10 cellular contexts compared by ENCODE assay signal in genomic region chr5:96733771-96734498, GRCh38.
DNase-seq lines count a peak whose midpoint lies in the region; ATAC-seq and TF ChIP-seq lines count a peak whose summit lies in the region.
"Had no signal": no experiment of that assay in that cellular context is flagged by ENCODE, and none has a peak within 500 bp of the region (broad histone marks: within the 10 kb centered on the region; RNA-seq: fewer than 3 reads in every experiment).

No MANE protein-coding gene starts in this region.

- H3K9me3 Mint-ChIP-seq in activated CD4-positive, alpha-beta T cell treated with anti-CD3 and anti-CD28 coated beads, Interleukin-2, amount 10 ng/mL, durations not matched to agents 24 days and 14 days, result no peaks in the 10 kb centered on the region
- H3K9me3 Mint-ChIP-seq in stimulated activated memory B cell treated with anti-CD40 and anti-IgM and Interleukin-4, amounts not matched to agents 10 μg/mL and 1 μg/mL and 100 μg/mL, for 72 hours, result no peaks in the 10 kb centered on the region

- no peaks in the 10 kb centered on the region for H3K9me2 ChIP-seq in hepatocyte (replicated peaks; ENCODE audit: insufficient read depth)

- H3K4me3 ChIP-seq in RWPE2 (ENCODE audit: severe bottlenecking) (no peak overlapping the region), hepatocyte (no peak overlapping the region)
- H3K4me3 ChIP-seq: SK-N-MC had no signal

- H3K79me2 ChIP-seq in hepatocyte, result peaks cover 20% of the 10 kb centered on the region

- intact Hi-C loops in activated CD4-positive, alpha-beta T cell treated with anti-CD3 and anti-CD28 coated beads, Interleukin-2, amount 10 ng/mL, durations not matched to agents 24 days and 14 days (cut with micrococcal nuclease), result no loop called here

- no peaks in the 10 kb centered on the region for H3K27me3 Mint-ChIP-seq in activated CD4-positive, alpha-beta T cell treated with anti-CD3 and anti-CD28 coated beads, Interleukin-2, amount 10 ng/mL, durations not matched to agents 24 days and 14 days
- H3K27me3 Mint-ChIP-seq in stimulated activated memory B cell treated with anti-CD40 and anti-IgM and Interleukin-4, amounts not matched to agents 10 μg/mL and 1 μg/mL and 100 μg/mL, for 72 hours, result no peaks in the 10 kb centered on the region

- H3K36me3 ChIP-seq in RWPE2 (ENCODE audit: low read depth), result peaks cover 78% of the 10 kb centered on the region
- H3K36me3 ChIP-seq in hepatocyte (replicated peaks; ENCODE audit: insufficient read depth, low read depth), result no peaks in the 10 kb centered on the region

- ATAC-seq in RWPE2 (ENCODE audit: low read depth), result peak; percentile 99
- no peak for ATAC-seq in stimulated activated memory B cell treated with anti-CD40 and anti-IgM and Interleukin-4, amounts not matched to agents 10 μg/mL and 1 μg/mL and 100 μg/mL, for 72 hours
- ATAC-seq: sciatic nerve had no signal

- H4K20me1 ChIP-seq in hepatocyte (ENCODE audit: insufficient read depth, poor library complexity, severe bottlenecking), result no peaks in the 10 kb centered on the region

- peak; percentile 44 for DNase-seq in activated CD4-positive, alpha-beta T cell treated with anti-CD3 and anti-CD28 coated beads, Interleukin-2, amount 10 ng/mL, durations not matched to agents 24 days and 14 days
- no peak for DNase-seq in activated CD4-positive, alpha-beta T cell treated with anti-CD3 and anti-CD28 coated beads for 1 hour
- peak; percentile 89 for DNase-seq in RWPE2 (ENCODE audit: low spot score)
- DNase-seq in hepatocyte (ENCODE audit: low spot score), result peak; percentile 74
- no peak for DNase-seq in stimulated activated CD4-positive, alpha-beta T cell treated with anti-CD3 and anti-CD28 coated beads, Interleukin-2, amount 100 ng/mL, for 24 hours
- DNase-seq in NCI-H187 (lab: John Stamatoyannopoulos, UW), result no peak
- no peak for DNase-seq in AG08396 (ENCODE audit: low spot score)

- H3K27ac ChIP-seq in RWPE2 (ENCODE audit: poor library complexity, severe bottlenecking), result peak overlapping the region; percentile 74
- peak overlapping the region; percentile 49 for H3K27ac ChIP-seq in hepatocyte
- H3K27ac ChIP-seq: SK-N-MC had no signal

- no peak for TF ChIP-seq CTCF in RWPE2 (IDR thresholded peaks at IDR 0.05; ENCODE audit: poor library complexity, severe bottlenecking)
- TF ChIP-seq CTCF in hepatocyte (IDR thresholded peaks at IDR 0.05; ENCODE audit: poor library complexity), result no peak

- no peak overlapping the region for H2AFZ ChIP-seq in hepatocyte

- H3K36me3 Mint-ChIP-seq in activated CD4-positive, alpha-beta T cell treated with anti-CD3 and anti-CD28 coated beads, Interleukin-2, amount 10 ng/mL, durations not matched to agents 24 days and 14 days (ENCODE audit: low read depth), result peaks cover 40% of the 10 kb centered on the region
- H3K36me3 Mint-ChIP-seq in stimulated activated memory B cell treated with anti-CD40 and anti-IgM and Interleukin-4, amounts not matched to agents 10 μg/mL and 1 μg/mL and 100 μg/mL, for 72 hours, result peaks cover 61% of the 10 kb centered on the region

- H3K4me1 Mint-ChIP-seq in activated CD4-positive, alpha-beta T cell treated with anti-CD3 and anti-CD28 coated beads, Interleukin-2, amount 10 ng/mL, durations not matched to agents 24 days and 14 days, result peaks cover 6% of the 10 kb centered on the region
- H3K4me1 Mint-ChIP-seq in stimulated activated memory B cell treated with anti-CD40 and anti-IgM and Interleukin-4, amounts not matched to agents 10 μg/mL and 1 μg/mL and 100 μg/mL, for 72 hours, result peaks cover 14% of the 10 kb centered on the region

- 70% methylated on average over 7 of the region's 7 CpGs for WGBS in hepatocyte (ENCODE audit: low lambda C conversion rate, missing lambda C conversion rate)

- H3K4me1 ChIP-seq in RWPE2 (ENCODE audit: insufficient read depth, poor library complexity, severe bottlenecking), result peaks cover 33% of the 10 kb centered on the region
- peaks cover 12% of the 10 kb centered on the region for H3K4me1 ChIP-seq in hepatocyte (ENCODE audit: insufficient read depth)

- no peak overlapping the region for H3K27ac Mint-ChIP-seq in activated CD4-positive, alpha-beta T cell treated with anti-CD3 and anti-CD28 coated beads, Interleukin-2, amount 10 ng/mL, durations not matched to agents 24 days and 14 days
- peak overlapping the region; percentile 90 for H3K27ac Mint-ChIP-seq in stimulated activated memory B cell treated with anti-CD40 and anti-IgM and Interleukin-4, amounts not matched to agents 10 μg/mL and 1 μg/mL and 100 μg/mL, for 72 hours

- no peaks in the 10 kb centered on the region for H3K9me3 ChIP-seq in RWPE2 (ENCODE audit: severe bottlenecking)
- no peaks in the 10 kb centered on the region for H3K9me3 ChIP-seq in hepatocyte (ENCODE audit: low read depth)

- no peaks in the 10 kb centered on the region for H3K27me3 ChIP-seq in RWPE2 (ENCODE audit: insufficient read depth, poor library complexity, severe bottlenecking)
- H3K27me3 ChIP-seq in hepatocyte, result no peaks in the 10 kb centered on the region

- no peak overlapping the region for H3K4me3 Mint-ChIP-seq in activated CD4-positive, alpha-beta T cell treated with anti-CD3 and anti-CD28 coated beads, Interleukin-2, amount 10 ng/mL, durations not matched to agents 24 days and 14 days
- no peak overlapping the region for H3K4me3 Mint-ChIP-seq in stimulated activated memory B cell treated with anti-CD40 and anti-IgM and Interleukin-4, amounts not matched to agents 10 μg/mL and 1 μg/mL and 100 μg/mL, for 72 hours

- H3K4me2 ChIP-seq in hepatocyte, result peak overlapping the region; percentile 54

Comparison
In these comparisons a context has a peak if more than half of its experiments do, and no peak if none do; other contexts are left out.
1. DNase-seq: peak in activated CD4-positive, alpha-beta T cell treated with anti-CD3 and anti-CD28 coated beads, Interleukin-2, amount 10 ng/mL, durations not matched to agents 24 days and 14 days (single experiment), RWPE2 (single experiment) and hepatocyte (single experiment); none in activated CD4-positive, alpha-beta T cell treated with anti-CD3 and anti-CD28 coated beads for 1 hour (single experiment), stimulated activated CD4-positive, alpha-beta T cell treated with anti-CD3 and anti-CD28 coated beads, Interleukin-2, amount 100 ng/mL, for 24 hours (0 of 2), NCI-H187 (0 of 2) and AG08396 (single experiment).